In genomic region chr19:58038688-58039204, GRCh38 we compare ENCODE assay signal across 1 cellular context.
TF ChIP-seq lines count a peak whose summit lies in the region.

No MANE protein-coding gene starts in this region.

TF ChIP-seq in HepG2, 621 proteins besides CTCF, POLR2A, EP300 and RAD21 (continued from another document and continues in another):
- peak; percentile 59; the same call in 1 of the 2 replicates for TF ChIP-seq ATF2 (CRISPR knock-in tag; IDR thresholded peaks at IDR 0.05)
- no peak for TF ChIP-seq ATF1 (CRISPR knock-in tag; IDR thresholded peaks at IDR 0.05)
- peak; percentile 82; the same call in 1 of the 2 replicates for TF ChIP-seq SP5 (CRISPR knock-in tag; IDR thresholded peaks at IDR 0.05; ENCODE audit: borderline replicate concordance, low read depth)
- TF ChIP-seq ZBTB7B (CRISPR knock-in tag; IDR thresholded peaks at IDR 0.05): peak; percentile 39; the same call in 1 of the 2 replicates
- peak; percentile 69 for TF ChIP-seq ZNF292 (CRISPR knock-in tag; IDR thresholded peaks at IDR 0.05; ENCODE audit: borderline replicate concordance, low read depth)
- TF ChIP-seq BRCA1 (CRISPR knock-in tag; IDR thresholded peaks at IDR 0.05): no peak
- peak; percentile 22; the same call in 1 of the 2 replicates for TF ChIP-seq ZBTB38 (CRISPR knock-in tag; IDR thresholded peaks at IDR 0.05)
- TF ChIP-seq MED1 (CRISPR knock-in tag; IDR thresholded peaks at IDR 0.05): peak; percentile 58; the same call in 1 of the 2 replicates
- TF ChIP-seq ISX (CRISPR knock-in tag; conservative IDR thresholded peaks at IDR 0.05): no peak
- TF ChIP-seq NR2F1 (CRISPR knock-in tag; IDR thresholded peaks at IDR 0.05): no peak
- peak; percentile 44; the same call in 1 of the 2 replicates for TF ChIP-seq TFAP4 (IDR thresholded peaks at IDR 0.05; ENCODE audit: borderline replicate concordance, low read depth)
- TF ChIP-seq HIVEP1 (CRISPR knock-in tag; IDR thresholded peaks at IDR 0.05): peak; percentile 36; the same call in 1 of the 2 replicates
- no peak for TF ChIP-seq ZBTB34 (CRISPR knock-in tag; IDR thresholded peaks at IDR 0.05)
- TF ChIP-seq GATAD2A (CRISPR knock-in tag; IDR thresholded peaks at IDR 0.05): peak; percentile 52
- TF ChIP-seq ZNF724P (CRISPR knock-in tag; IDR thresholded peaks at IDR 0.05; ENCODE audit: borderline replicate concordance): no peak
- TF ChIP-seq, protein P1, sequence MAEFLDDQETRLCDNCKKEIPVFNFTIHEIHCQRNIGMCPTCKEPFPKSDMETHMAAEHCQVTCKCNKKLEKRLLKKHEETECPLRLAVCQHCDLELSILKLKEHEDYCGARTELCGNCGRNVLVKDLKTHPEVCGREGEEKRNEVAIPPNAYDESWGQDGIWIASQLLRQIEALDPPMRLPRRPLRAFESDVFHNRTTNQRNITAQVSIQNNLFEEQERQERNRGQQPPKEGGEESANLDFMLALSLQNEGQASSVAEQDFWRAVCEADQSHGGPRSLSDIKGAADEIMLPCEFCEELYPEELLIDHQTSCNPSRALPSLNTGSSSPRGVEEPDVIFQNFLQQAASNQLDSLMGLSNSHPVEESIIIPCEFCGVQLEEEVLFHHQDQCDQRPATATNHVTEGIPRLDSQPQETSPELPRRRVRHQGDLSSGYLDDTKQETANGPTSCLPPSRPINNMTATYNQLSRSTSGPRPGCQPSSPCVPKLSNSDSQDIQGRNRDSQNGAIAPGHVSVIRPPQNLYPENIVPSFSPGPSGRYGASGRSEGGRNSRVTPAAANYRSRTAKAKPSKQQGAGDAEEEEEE (CRISPR knock-in tag; IDR thresholded peaks at IDR 0.05; ENCODE audit: borderline replicate concordance): 0 out of 2 replicates have a peak, but pooled peaks have one; percentile 39
- peak; percentile 27; the same call in 1 of the 2 replicates for TF ChIP-seq MIER3 (CRISPR knock-in tag; IDR thresholded peaks at IDR 0.05; ENCODE audit: borderline replicate concordance)
- TF ChIP-seq MTA1 (CRISPR knock-in tag; IDR thresholded peaks at IDR 0.05; ENCODE audit: borderline replicate concordance): peak; percentile 46; the same call in 1 of the 2 replicates
- no peak for TF ChIP-seq SOX13 (IDR thresholded peaks at IDR 0.05)
- peak in 1 of 2 experiments; percentile 21; a peak in 1 of 4 replicates for TF ChIP-seq SOX13 (CRISPR knock-in tag; conservative IDR thresholded peaks at IDR 0.05 in 1 of 2, IDR thresholded peaks at IDR 0.05 in 1 of 2)
- TF ChIP-seq, protein P2, sequence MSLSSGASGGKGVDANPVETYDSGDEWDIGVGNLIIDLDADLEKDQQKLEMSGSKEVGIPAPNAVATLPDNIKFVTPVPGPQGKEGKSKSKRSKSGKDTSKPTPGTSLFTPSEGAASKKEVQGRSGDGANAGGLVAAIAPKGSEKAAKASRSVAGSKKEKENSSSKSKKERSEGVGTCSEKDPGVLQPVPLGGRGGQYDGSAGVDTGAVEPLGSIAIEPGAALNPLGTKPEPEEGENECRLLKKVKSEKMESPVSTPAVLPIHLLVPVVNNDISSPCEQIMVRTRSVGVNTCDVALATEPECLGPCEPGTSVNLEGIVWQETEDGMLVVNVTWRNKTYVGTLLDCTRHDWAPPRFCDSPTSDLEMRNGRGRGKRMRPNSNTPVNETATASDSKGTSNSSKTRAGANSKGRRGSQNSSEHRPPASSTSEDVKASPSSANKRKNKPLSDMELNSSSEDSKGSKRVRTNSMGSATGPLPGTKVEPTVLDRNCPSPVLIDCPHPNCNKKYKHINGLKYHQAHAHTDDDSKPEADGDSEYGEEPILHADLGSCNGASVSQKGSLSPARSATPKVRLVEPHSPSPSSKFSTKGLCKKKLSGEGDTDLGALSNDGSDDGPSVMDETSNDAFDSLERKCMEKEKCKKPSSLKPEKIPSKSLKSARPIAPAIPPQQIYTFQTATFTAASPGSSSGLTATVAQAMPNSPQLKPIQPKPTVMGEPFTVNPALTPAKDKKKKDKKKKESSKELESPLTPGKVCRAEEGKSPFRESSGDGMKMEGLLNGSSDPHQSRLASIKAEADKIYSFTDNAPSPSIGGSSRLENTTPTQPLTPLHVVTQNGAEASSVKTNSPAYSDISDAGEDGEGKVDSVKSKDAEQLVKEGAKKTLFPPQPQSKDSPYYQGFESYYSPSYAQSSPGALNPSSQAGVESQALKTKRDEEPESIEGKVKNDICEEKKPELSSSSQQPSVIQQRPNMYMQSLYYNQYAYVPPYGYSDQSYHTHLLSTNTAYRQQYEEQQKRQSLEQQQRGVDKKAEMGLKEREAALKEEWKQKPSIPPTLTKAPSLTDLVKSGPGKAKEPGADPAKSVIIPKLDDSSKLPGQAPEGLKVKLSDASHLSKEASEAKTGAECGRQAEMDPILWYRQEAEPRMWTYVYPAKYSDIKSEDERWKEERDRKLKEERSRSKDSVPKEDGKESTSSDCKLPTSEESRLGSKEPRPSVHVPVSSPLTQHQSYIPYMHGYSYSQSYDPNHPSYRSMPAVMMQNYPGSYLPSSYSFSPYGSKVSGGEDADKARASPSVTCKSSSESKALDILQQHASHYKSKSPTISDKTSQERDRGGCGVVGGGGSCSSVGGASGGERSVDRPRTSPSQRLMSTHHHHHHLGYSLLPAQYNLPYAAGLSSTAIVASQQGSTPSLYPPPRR (CRISPR knock-in tag; IDR thresholded peaks at IDR 0.05; ENCODE audit: borderline replicate concordance): peak; percentile 25; the same call in 1 of the 2 replicates
- TF ChIP-seq ZNF768 (CRISPR knock-in tag; IDR thresholded peaks at IDR 0.05): peak; percentile 53; the same call in 1 of the 2 replicates
- peak; percentile 34; the same call in 1 of the 2 replicates for TF ChIP-seq ETV5 (CRISPR knock-in tag; IDR thresholded peaks at IDR 0.05; ENCODE audit: borderline replicate concordance)
- peak; percentile 58; the same call in 1 of the 2 replicates for TF ChIP-seq MYC (CRISPR knock-in tag; IDR thresholded peaks at IDR 0.05; ENCODE audit: borderline replicate concordance)
- no peak for TF ChIP-seq MED13 (CRISPR knock-in tag; IDR thresholded peaks at IDR 0.05)
- no peak for TF ChIP-seq NONO (IDR thresholded peaks at IDR 0.05)
- TF ChIP-seq NONO (CRISPR knock-in tag; conservative IDR thresholded peaks at IDR 0.05): peak; percentile 62; the same call in 1 of the 2 replicates
- 0 out of 2 replicates have a peak, but pooled peaks have one; percentile 32 for TF ChIP-seq ZNF782 (CRISPR knock-in tag; IDR thresholded peaks at IDR 0.05; ENCODE audit: borderline replicate concordance)
- 0 out of 2 replicates have a peak, but pooled peaks have one; percentile 15 for TF ChIP-seq MIER2 (CRISPR knock-in tag; IDR thresholded peaks at IDR 0.05)
- TF ChIP-seq TFDP2 (CRISPR knock-in tag; IDR thresholded peaks at IDR 0.05): 0 out of 2 replicates have a peak, but pooled peaks have one; percentile 14
- TF ChIP-seq RBAK (CRISPR knock-in tag; IDR thresholded peaks at IDR 0.05): peak; percentile 80; the same call in 1 of the 2 replicates
- peak; percentile 48; the same call in 1 of the 2 replicates for TF ChIP-seq GABPB1 (CRISPR knock-in tag; IDR thresholded peaks at IDR 0.05)
- TF ChIP-seq TBX2 (CRISPR knock-in tag; IDR thresholded peaks at IDR 0.05; ENCODE audit: borderline replicate concordance): no peak; the same call in 1 of the 2 replicates
- peak; percentile 52 for TF ChIP-seq ZNF574 (CRISPR knock-in tag; IDR thresholded peaks at IDR 0.05)
- TF ChIP-seq ZNF160 (CRISPR knock-in tag; IDR thresholded peaks at IDR 0.05): 0 out of 2 replicates have a peak, but pooled peaks have one; percentile 30
- no peak for TF ChIP-seq ARNTL (CRISPR knock-in tag; IDR thresholded peaks at IDR 0.05)
- TF ChIP-seq FOXA1 (IDR thresholded peaks at IDR 0.05): no peak
- TF ChIP-seq FOXA1 (CRISPR knock-in tag; IDR thresholded peaks at IDR 0.05): no peak
- TF ChIP-seq SPEN (CRISPR knock-in tag; IDR thresholded peaks at IDR 0.05; ENCODE audit: low read depth): peak; percentile 60; the same call in 1 of the 2 replicates
- TF ChIP-seq, protein P3, sequence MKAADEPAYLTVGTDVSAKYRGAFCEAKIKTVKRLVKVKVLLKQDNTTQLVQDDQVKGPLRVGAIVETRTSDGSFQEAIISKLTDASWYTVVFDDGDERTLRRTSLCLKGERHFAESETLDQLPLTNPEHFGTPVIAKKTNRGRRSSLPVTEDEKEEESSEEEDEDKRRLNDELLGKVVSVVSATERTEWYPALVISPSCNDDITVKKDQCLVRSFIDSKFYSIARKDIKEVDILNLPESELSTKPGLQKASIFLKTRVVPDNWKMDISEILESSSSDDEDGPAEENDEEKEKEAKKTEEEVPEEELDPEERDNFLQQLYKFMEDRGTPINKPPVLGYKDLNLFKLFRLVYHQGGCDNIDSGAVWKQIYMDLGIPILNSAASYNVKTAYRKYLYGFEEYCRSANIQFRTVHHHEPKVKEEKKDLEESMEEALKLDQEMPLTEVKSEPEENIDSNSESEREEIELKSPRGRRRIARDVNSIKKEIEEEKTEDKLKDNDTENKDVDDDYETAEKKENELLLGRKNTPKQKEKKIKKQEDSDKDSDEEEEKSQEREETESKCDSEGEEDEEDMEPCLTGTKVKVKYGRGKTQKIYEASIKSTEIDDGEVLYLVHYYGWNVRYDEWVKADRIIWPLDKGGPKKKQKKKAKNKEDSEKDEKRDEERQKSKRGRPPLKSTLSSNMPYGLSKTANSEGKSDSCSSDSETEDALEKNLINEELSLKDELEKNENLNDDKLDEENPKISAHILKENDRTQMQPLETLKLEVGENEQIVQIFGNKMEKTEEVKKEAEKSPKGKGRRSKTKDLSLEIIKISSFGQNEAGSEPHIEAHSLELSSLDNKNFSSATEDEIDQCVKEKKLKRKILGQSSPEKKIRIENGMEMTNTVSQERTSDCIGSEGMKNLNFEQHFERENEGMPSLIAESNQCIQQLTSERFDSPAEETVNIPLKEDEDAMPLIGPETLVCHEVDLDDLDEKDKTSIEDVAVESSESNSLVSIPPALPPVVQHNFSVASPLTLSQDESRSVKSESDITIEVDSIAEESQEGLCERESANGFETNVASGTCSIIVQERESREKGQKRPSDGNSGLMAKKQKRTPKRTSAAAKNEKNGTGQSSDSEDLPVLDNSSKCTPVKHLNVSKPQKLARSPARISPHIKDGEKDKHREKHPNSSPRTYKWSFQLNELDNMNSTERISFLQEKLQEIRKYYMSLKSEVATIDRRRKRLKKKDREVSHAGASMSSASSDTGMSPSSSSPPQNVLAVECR (CRISPR knock-in tag; IDR thresholded peaks at IDR 0.05; ENCODE audit: borderline replicate concordance): peak; percentile 29; the same call in 1 of the 2 replicates
- TF ChIP-seq IKZF1 (IDR thresholded peaks at IDR 0.05): no peak
- TF ChIP-seq ZMYM3 (CRISPR knock-in tag; IDR thresholded peaks at IDR 0.05): peak; percentile 34; the same call in 1 of the 2 replicates
- peak; percentile 42; the same call in 1 of the 2 replicates for TF ChIP-seq BORCS8-MEF2B (CRISPR knock-in tag; IDR thresholded peaks at IDR 0.05)
